23 cellular contexts compared by ENCODE assay signal in genomic region chr12:88896958-88897357, GRCh38.
DNase-seq lines count a peak whose midpoint lies in the region; TF ChIP-seq lines count a peak whose summit lies in the region.
"Had no signal": no experiment of that assay in that cellular context is flagged by ENCODE, and none has a peak within 500 bp of the region (broad histone marks: within the 10 kb centered on the region; RNA-seq: fewer than 3 reads in every experiment).

No MANE protein-coding gene starts in this region.

- peak overlapping the region; percentile 6; the same call in 1 of the 2 replicates for H3K4me2 ChIP-seq in OCI-LY3 (ENCODE audit: low read length)
- H3K4me2 ChIP-seq in mesenchymal stem cell (ENCODE audit: low read length, poor library complexity, severe bottlenecking): no peak overlapping the region

- no peak overlapping the region for H2BK120ac ChIP-seq in mesenchymal stem cell (ENCODE audit: low read depth, low read length)

- no CpG with 5 or more reads among the region's 2 CpGs for WGBS in mesenchymal stem cell

- TF ChIP-seq CTCF in OCI-LY3 (IDR thresholded peaks at IDR 0.05; ENCODE audit: low read depth, low read length): no peak

- H3K79me1 ChIP-seq in mesenchymal stem cell (replicated peaks; ENCODE audit: low read length, poor library complexity, severe bottlenecking): no peaks in the 10 kb centered on the region

- H2AFZ ChIP-seq in OCI-LY3 (ENCODE audit: low read depth, low read length) (no peak overlapping the region), mesenchymal stem cell (ENCODE audit: low read depth, low read length) (no peak overlapping the region)
- H2AFZ ChIP-seq: parathyroid adenoma had no signal

- no peak overlapping the region for H3K14ac ChIP-seq in mesenchymal stem cell (ENCODE audit: low read length in 2 of 2)

- H4K20me1 ChIP-seq in OCI-LY3 (ENCODE audit: insufficient read depth, low read length): no peaks in the 10 kb centered on the region

- H4K8ac ChIP-seq in mesenchymal stem cell (ENCODE audit: low read length): no peak overlapping the region

- no peak overlapping the region for H2BK5ac ChIP-seq in mesenchymal stem cell (ENCODE audit: low read depth, low read length, poor library complexity, severe bottlenecking)

- H3K27ac ChIP-seq in OCI-LY3 (ENCODE audit: low read length): no peak overlapping the region
- H3K27ac ChIP-seq in mesenchymal stem cell (ENCODE audit: low read length, poor library complexity, severe bottlenecking): no peak overlapping the region
- H3K27ac ChIP-seq: parathyroid adenoma, suprapubic skin had no signal

- H3K27me3 ChIP-seq in OCI-LY3 (ENCODE audit: low read depth, low read length) (no peaks in the 10 kb centered on the region), mesenchymal stem cell (ENCODE audit: control insufficient read depth in 1 of 2, insufficient read depth in 1 of 2, low read length in 2 of 2) (no peaks in the 10 kb centered on the region)
- H3K27me3 ChIP-seq: BE2C, MG63, suprapubic skin had no signal

- peaks cover 47% of the 10 kb centered on the region for H3K4me1 ChIP-seq in OCI-LY3 (ENCODE audit: low read length)
- no peaks in the 10 kb centered on the region for H3K4me1 ChIP-seq in mesenchymal stem cell (ENCODE audit: control insufficient read depth, insufficient read depth, low read depth, low read length)
- H3K4me1 ChIP-seq: BE2C, parathyroid adenoma, suprapubic skin had no signal

- H3K9ac ChIP-seq in OCI-LY3 (ENCODE audit: low read length): no peak overlapping the region
- peak overlapping the region; percentile 85 for H3K9ac ChIP-seq in mesenchymal stem cell (ENCODE audit: low read length)
- H3K9ac ChIP-seq: parathyroid adenoma had no signal

- H3K36me3 ChIP-seq in OCI-LY3 (replicated peaks; ENCODE audit: low read depth, low read length) (no peaks in the 10 kb centered on the region), mesenchymal stem cell (ENCODE audit: control insufficient read depth in 1 of 2, insufficient read depth in 2 of 2, low read depth in 1 of 2, low read length in 2 of 2) (no peaks in the 10 kb centered on the region)
- H3K36me3 ChIP-seq: BE2C, MG63, suprapubic skin had no signal

- no peak overlapping the region for H3K4me3 ChIP-seq in OCI-LY3 (ENCODE audit: low read length)
- H3K4me3 ChIP-seq in mesenchymal stem cell (ENCODE audit: insufficient read depth in 1 of 2, low read depth in 1 of 2, low read length in 2 of 2): no peak overlapping the region
- H3K4me3 ChIP-seq: MG63, suprapubic skin had no signal

- no peak overlapping the region for H2BK12ac ChIP-seq in mesenchymal stem cell (ENCODE audit: low read length in 2 of 2)

- no peak overlapping the region for H3K4ac ChIP-seq in mesenchymal stem cell (ENCODE audit: low read depth in 1 of 2, low read length in 2 of 2)

- H3K18ac ChIP-seq in mesenchymal stem cell (ENCODE audit: low read depth in 1 of 2, low read length in 2 of 2): no peak overlapping the region

- no peaks in the 10 kb centered on the region for H3K9me3 ChIP-seq in OCI-LY3 (ENCODE audit: insufficient read depth, low read length)
- H3K9me3 ChIP-seq in mesenchymal stem cell (ENCODE audit: control insufficient read depth, low read length): no peaks in the 10 kb centered on the region
- H3K9me3 ChIP-seq: BE2C, MG63, suprapubic skin had no signal

- DNase-seq in COLO829 (ENCODE audit: low spot score) (peak; percentile 9), dermis microvascular lymphatic vessel endothelial cell (ENCODE audit: low read depth in 2 of 2) (peak; percentile 20 to 81), mesenchymal stem cell (peak; percentile 45), NCI-H1694 (lab: John Stamatoyannopoulos, UW) (no peak), NCI-H1436 treated with DMSO at 0.1 percent for 48 hours (lab: John Stamatoyannopoulos, UW) (no peak), NCI-H2081 treated with DMSO at 0.1 percent for 48 hours (lab: John Stamatoyannopoulos, UW) (no peak), NOMO-1 treated with DMSO at 0.1 percent for 48 hours (lab: John Stamatoyannopoulos, UW; ENCODE audit: unreplicated experiment) (no peak)
- DNase-seq: activated CD4-positive, alpha-beta T cell treated with anti-CD3 and anti-CD28 coated beads for 48 hours; activated CD8-positive, alpha-beta memory T cell treated with anti-CD3 and anti-CD28 coated beads, Interleukin-2, amount 50 U/mL, for 48 hours; activated effector memory CD4-positive, alpha-beta T cell treated with anti-CD3 and anti-CD28 coated beads, Interleukin-2, amount 50 U/mL, for 16 hours; amygdala; BE2C; GDM1; MG63; naive thymus-derived CD4-positive, alpha-beta T cell; NCI-H146; NCI-H2227 treated with DMSO at 0.1 percent for 48 hours; small intestine; stimulated activated CD4-positive, alpha-beta T cell treated with anti-CD3 and anti-CD28 coated beads, Interleukin-4, amount 100 ng/mL, for 4 hours; SW 1271 had no signal

- H4K91ac ChIP-seq in mesenchymal stem cell (ENCODE audit: low read length): no peak overlapping the region

- H3K79me2 ChIP-seq in OCI-LY3 (ENCODE audit: low read length): no peaks in the 10 kb centered on the region
- H3K79me2 ChIP-seq: parathyroid adenoma had no signal

- H2BK15ac ChIP-seq in mesenchymal stem cell (ENCODE audit: low read depth, poor library complexity, severe bottlenecking): no peak overlapping the region

- H3K23ac ChIP-seq in mesenchymal stem cell (ENCODE audit: low read length in 2 of 2): no peak overlapping the region

- H2AK5ac ChIP-seq in mesenchymal stem cell (ENCODE audit: low read length, severe bottlenecking): no peak overlapping the region

Comparison
In these comparisons a context has a peak if more than half of its experiments do, and no peak if none do; other contexts are left out.
1. DNase-seq: peak in COLO829 (single experiment), dermis microvascular lymphatic vessel endothelial cell (2 of 2) and mesenchymal stem cell (single experiment); none in NCI-H1694 (single experiment), NCI-H1436 treated with DMSO at 0.1 percent for 48 hours (single experiment), NCI-H2081 treated with DMSO at 0.1 percent for 48 hours (single experiment) and NOMO-1 treated with DMSO at 0.1 percent for 48 hours (single experiment).